Comparison of ENCODE assay signal across 29 cellular contexts in the genomic region with DNA sequence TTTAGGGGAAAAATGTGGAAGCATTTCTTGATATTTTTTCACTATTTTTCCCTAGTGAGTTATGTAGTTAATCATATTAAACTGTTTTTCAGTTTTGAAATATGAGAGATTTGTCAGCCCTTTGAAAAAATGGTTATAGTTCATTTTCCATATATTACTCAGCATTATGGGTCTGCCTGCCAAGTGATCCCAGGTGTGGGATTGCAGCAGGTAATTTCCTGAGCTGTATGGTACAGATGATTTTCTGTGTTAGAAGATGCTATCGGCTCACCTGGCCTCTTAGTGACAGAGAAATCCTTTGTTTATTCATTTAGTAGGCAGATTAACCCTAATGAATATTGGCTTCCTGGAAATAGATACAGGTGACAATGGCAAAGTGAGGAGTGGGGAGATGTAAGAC.
"Had no signal": no experiment of that assay in that cellular context is flagged by ENCODE, and none has a peak within 500 bp of the region (broad histone marks: within the 10 kb centered on the region; RNA-seq: fewer than 3 reads in every experiment).

No MANE protein-coding gene starts in this region.

- H3K4me3 Mint-ChIP-seq: activated CD4-positive, alpha-beta T cell treated with anti-CD3 and anti-CD28 coated beads, Interleukin-2, amount 10 ng/mL, durations not matched to agents 24 days and 14 days; activated naive CD8-positive, alpha-beta T cell treated with anti-CD3 and anti-CD28 coated beads, Interleukin-2, amount 50 U/mL, for 24 hours; activated T-cell treated with anti-CD3 and anti-CD28 coated beads, Interleukin-2, amount 50 U/mL, for 4 hours; T-helper 1 cell treated with Interleukin-12 subunit alpha and Interleukin-12 subunit beta and Interleukin-4 antibody, amounts not matched to agents 30 μg/mL and 1 μg/mL, for 36 hours; WTC11 had no signal

- H3K27ac Mint-ChIP-seq: activated CD4-positive, alpha-beta T cell treated with anti-CD3 and anti-CD28 coated beads, Interleukin-2, amount 10 ng/mL, durations not matched to agents 24 days and 14 days; activated naive CD4-positive, alpha-beta T cell treated with anti-CD3 and anti-CD28 coated beads, Interleukin-2, amount 50 U/mL, for 72 hours; activated naive CD8-positive, alpha-beta T cell treated with anti-CD3 and anti-CD28 coated beads, Interleukin-2, amount 50 U/mL, for 24 hours; T-helper 1 cell treated with Interleukin-12 subunit alpha and Interleukin-12 subunit beta and Interleukin-4 antibody, amounts not matched to agents 30 μg/mL and 1 μg/mL, for 36 hours; WTC11 had no signal

- ATAC-seq: activated naive CD4-positive, alpha-beta T cell treated with anti-CD3 and anti-CD28 coated beads, Interleukin-2, amount 50 U/mL, for 72 hours; activated naive CD8-positive, alpha-beta T cell treated with anti-CD3 and anti-CD28 coated beads, Interleukin-2, amount 50 U/mL, for 24 hours; activated T-cell treated with anti-CD3 and anti-CD28 coated beads, Interleukin-2, amount 50 U/mL, for 4 hours; body of pancreas; WTC11 had no signal

- H3K4me1 ChIP-seq: body of pancreas, SJCRH30 had no signal

- DNase-seq: activated CD4-positive, alpha-beta T cell treated with anti-CD3 and anti-CD28 coated beads for 1 hour; activated CD4-positive, alpha-beta T cell treated with anti-CD3 and anti-CD28 coated beads, Interleukin-2, amount 10 ng/mL, durations not matched to agents 24 days and 14 days; activated CD4-positive, alpha-beta T cell treated with anti-CD3 and anti-CD28 coated beads, Interleukin-2, amount 50 U/mL, for 48 hours; activated CD8-positive, alpha-beta memory T cell treated with anti-CD3 and anti-CD28 coated beads for 24 hours; activated effector memory CD4-positive, alpha-beta T cell treated with anti-CD3 and anti-CD28 coated beads, Interleukin-2, amount 50 U/mL, for 16 hours; activated naive CD4-positive, alpha-beta T cell treated with Interleukin-2 at 50 U/mL for 16 hours; activated naive CD8-positive, alpha-beta T cell treated with anti-CD3 and anti-CD28 coated beads, Interleukin-2, amount 50 U/mL, for 24 hours; activated T-cell treated with anti-CD3 and anti-CD28 coated beads, Interleukin-2, amount 50 U/mL, for 4 hours; amniotic stem cell; body of pancreas; central memory CD4-positive, alpha-beta T cell; IMR-90; Kasumi-1; KBM-7; NCI-H1048; NCI-H1417 treated with DMSO at 0.1 percent for 48 hours; NCI-H187 treated with DMSO at 0.1 percent for 48 hours; NCI-H2081 treated with DMSO at 0.1 percent for 48 hours; NCI-H2227 treated with DMSO at 0.1 percent for 48 hours; NCI-H446 treated with DMSO at 0.1 percent for 48 hours; NCI-H524 treated with DMSO at 0.1 percent for 48 hours; Right ventricle myocardium superior; SJCRH30; SK-N-SH had no signal

- H3K27ac ChIP-seq: ascending aorta, body of pancreas, coronary artery, SJCRH30 had no signal

- H3K27me3 ChIP-seq: ascending aorta, body of pancreas, SJCRH30 had no signal

- H3K9me3 Mint-ChIP-seq: activated CD4-positive, alpha-beta T cell treated with anti-CD3 and anti-CD28 coated beads, Interleukin-2, amount 10 ng/mL, durations not matched to agents 24 days and 14 days; activated naive CD4-positive, alpha-beta T cell treated with anti-CD3 and anti-CD28 coated beads, Interleukin-2, amount 50 U/mL, for 72 hours; activated naive CD8-positive, alpha-beta T cell treated with anti-CD3 and anti-CD28 coated beads, Interleukin-2, amount 50 U/mL, for 24 hours; activated T-cell treated with anti-CD3 and anti-CD28 coated beads, Interleukin-2, amount 50 U/mL, for 4 hours; T-helper 1 cell treated with Interleukin-12 subunit alpha and Interleukin-12 subunit beta and Interleukin-4 antibody, amounts not matched to agents 30 μg/mL and 1 μg/mL, for 36 hours; WTC11 had no signal

- H3K36me3 Mint-ChIP-seq: activated naive CD4-positive, alpha-beta T cell treated with anti-CD3 and anti-CD28 coated beads, Interleukin-2, amount 50 U/mL, for 72 hours; WTC11 had no signal

- H3K36me3 ChIP-seq: ascending aorta, SJCRH30 had no signal

- H3K4me3 ChIP-seq: ascending aorta, body of pancreas, coronary artery, SJCRH30 had no signal

- H3K4me2 ChIP-seq: SK-N-SH had no signal

- H3K27me3 Mint-ChIP-seq: activated CD4-positive, alpha-beta T cell treated with anti-CD3 and anti-CD28 coated beads, Interleukin-2, amount 10 ng/mL, durations not matched to agents 24 days and 14 days; activated naive CD8-positive, alpha-beta T cell treated with anti-CD3 and anti-CD28 coated beads, Interleukin-2, amount 50 U/mL, for 24 hours had no signal
